Comparison of ENCODE assay signal across 14 cellular contexts in the genomic region with DNA sequence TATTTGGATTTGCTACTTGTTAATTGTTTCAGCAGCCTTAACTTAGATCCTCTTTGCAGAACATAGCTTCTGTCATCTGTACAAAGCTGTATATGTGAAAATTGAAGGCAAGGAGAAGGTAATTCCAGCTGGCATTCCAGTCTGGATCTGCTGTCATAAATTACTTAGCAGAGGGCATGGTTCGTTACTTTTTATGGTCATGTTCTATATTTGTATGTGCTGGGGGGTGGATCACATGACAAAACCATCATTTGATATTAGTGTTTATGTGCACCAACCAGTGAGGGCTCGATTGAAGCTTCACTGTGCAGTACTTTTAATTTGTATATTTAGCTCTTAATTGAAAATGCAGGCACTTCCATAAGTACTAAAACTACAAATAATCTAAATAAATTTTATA.
A peak's percentile ranks its signal among the peaks of the same experiment; 100 is the strongest.
DNase-seq lines count a peak whose midpoint lies in the region; ATAC-seq and TF ChIP-seq lines count a peak whose summit lies in the region.
"Had no signal": no experiment of that assay in that cellular context is flagged by ENCODE, and none has a peak within 500 bp of the region (broad histone marks: within the 10 kb centered on the region; RNA-seq: fewer than 3 reads in every experiment).

No MANE protein-coding gene starts in this region.

- H3K36me3 ChIP-seq in SK-N-SH (replicated peaks in 1 of 2; ENCODE audit: control insufficient read depth in 1 of 2, insufficient read depth in 2 of 2, low read length in 1 of 2) (no peaks in the 10 kb centered on the region), uterus (no peaks in the 10 kb centered on the region)
- H3K36me3 ChIP-seq: neutrophil had no signal

- H3K4me3 ChIP-seq in SK-N-SH (ENCODE audit: low read depth in 2 of 2, low read length in 1 of 2) (no peak overlapping the region), uterus (no peak overlapping the region)

- CTCF ChIA-PET in SK-N-SH (lab: Yijun Ruan, JAX), result interaction anchor here (0.8 to 1.7 kb wide), 2 partner anchors 104 to 110 kb away, joined by 3 to 4 read pairs; no protein-coding TSS in a partner anchor

- ATAC-seq in SK-N-SH treated with all-trans-retinoic acid at 6 μM for 48 hours (peak; percentile 28; the same call in 1 of the 3 replicates), GM18519 (IDR thresholded peaks at IDR 0.05; ENCODE audit: low FRiP score, unreplicated experiment) (no peak)
- ATAC-seq in stimulated activated naive CD8-positive, alpha-beta T cell treated with anti-CD3 and anti-CD28 coated beads, Interleukin-15, amount 100 ng/mL, for 72 hours, result no peak
- ATAC-seq in activated naive CD8-positive, alpha-beta T cell treated with anti-CD3 and anti-CD28 coated beads, Interleukin-2, amount 50 U/mL, for 24 hours, result no peak

- no peaks in the 10 kb centered on the region for H3K4me1 Mint-ChIP-seq in stimulated activated naive CD8-positive, alpha-beta T cell treated with anti-CD3 and anti-CD28 coated beads, Interleukin-15, amount 100 ng/mL, for 72 hours
- H3K4me1 Mint-ChIP-seq in activated naive CD8-positive, alpha-beta T cell treated with anti-CD3 and anti-CD28 coated beads, Interleukin-2, amount 50 U/mL, for 24 hours, result no peaks in the 10 kb centered on the region

- 17% methylated on average over 2 of the region's 2 CpGs for WGBS in SK-N-SH (ENCODE audit: low lambda C conversion rate)

- no peak overlapping the region for H3K4me3 Mint-ChIP-seq in stimulated activated naive CD8-positive, alpha-beta T cell treated with anti-CD3 and anti-CD28 coated beads, Interleukin-15, amount 100 ng/mL, for 72 hours
- no peak overlapping the region for H3K4me3 Mint-ChIP-seq in activated naive CD8-positive, alpha-beta T cell treated with anti-CD3 and anti-CD28 coated beads, Interleukin-2, amount 50 U/mL, for 24 hours
- H3K4me3 Mint-ChIP-seq: activated T-helper 1 cell treated with anti-CD3 and anti-CD28 coated beads, Interleukin-12 subunit alpha, Interleukin-12 subunit beta, Interleukin-2, Interleukin-4 antibody, amounts not matched to agents 30 ng/mL and 10 ng/mL and 1 ng/mL, durations not matched to agents 14 hours and 24 hours and 36 hours had no signal

- no peak overlapping the region for H3K4me2 ChIP-seq in SK-N-SH

- H4K20me1 ChIP-seq in SK-N-SH (ENCODE audit: insufficient read depth), result no peaks in the 10 kb centered on the region

- H3K9ac ChIP-seq in SK-N-SH, result no peak overlapping the region

- no peaks in the 10 kb centered on the region for H3K9me3 Mint-ChIP-seq in stimulated activated naive CD8-positive, alpha-beta T cell treated with anti-CD3 and anti-CD28 coated beads, Interleukin-15, amount 100 ng/mL, for 72 hours
- H3K9me3 Mint-ChIP-seq in activated naive CD8-positive, alpha-beta T cell treated with anti-CD3 and anti-CD28 coated beads, Interleukin-2, amount 50 U/mL, for 24 hours, result no peaks in the 10 kb centered on the region
- H3K9me3 Mint-ChIP-seq: activated T-helper 1 cell treated with anti-CD3 and anti-CD28 coated beads, Interleukin-12 subunit alpha, Interleukin-12 subunit beta, Interleukin-2, Interleukin-4 antibody, amounts not matched to agents 30 ng/mL and 10 ng/mL and 1 ng/mL, durations not matched to agents 14 hours and 24 hours and 36 hours had no signal

- no peaks in the 10 kb centered on the region for H3K36me3 Mint-ChIP-seq in activated naive CD8-positive, alpha-beta T cell treated with anti-CD3 and anti-CD28 coated beads, Interleukin-2, amount 50 U/mL, for 24 hours (ENCODE audit: low read depth)

- H3K27me3 ChIP-seq in SK-N-SH (ENCODE audit: insufficient read depth) (no peaks in the 10 kb centered on the region), uterus (no peaks in the 10 kb centered on the region)
- H3K27me3 ChIP-seq: neutrophil had no signal

- TF ChIP-seq CTCF in SK-N-SH (IDR thresholded peaks at IDR 0.05) (no peak), uterus (IDR thresholded peaks at IDR 0.05) (no peak)

- H3K27me3 Mint-ChIP-seq in stimulated activated naive CD8-positive, alpha-beta T cell treated with anti-CD3 and anti-CD28 coated beads, Interleukin-15, amount 100 ng/mL, for 72 hours, result peaks cover 21% of the 10 kb centered on the region
- H3K27me3 Mint-ChIP-seq in activated naive CD8-positive, alpha-beta T cell treated with anti-CD3 and anti-CD28 coated beads, Interleukin-2, amount 50 U/mL, for 24 hours, result peaks cover 2% of the 10 kb centered on the region

- TF ChIP-seq RAD21 in SK-N-SH (IDR thresholded peaks at IDR 0.05; ENCODE audit: low read length), result no peak

- DNase-seq in SK-N-SH (no peak), SHP77 (lab: John Stamatoyannopoulos, UW) (peak; percentile 28 to 47), kidney tubule cell (ENCODE audit: low spot score) (peak; percentile 39), uterus (peak in 1 of 2 donors; percentile 36)
- DNase-seq in stimulated activated naive CD8-positive, alpha-beta T cell treated with anti-CD3 and anti-CD28 coated beads, Interleukin-15, amount 100 ng/mL, for 72 hours, result no peak
- DNase-seq in activated naive CD8-positive, alpha-beta T cell treated with anti-CD3 and anti-CD28 coated beads, Interleukin-2, amount 50 U/mL, for 24 hours, result no peak
- DNase-seq: ACHN; erythroblast; NCI-H1436; stimulated activated CD4-positive, alpha-beta T cell treated with anti-CD3 and anti-CD28 coated beads, Interleukin-4, amount 100 ng/mL, for 24 hours had no signal

- no peak overlapping the region for H3K27ac Mint-ChIP-seq in stimulated activated naive CD8-positive, alpha-beta T cell treated with anti-CD3 and anti-CD28 coated beads, Interleukin-15, amount 100 ng/mL, for 72 hours
- H3K27ac Mint-ChIP-seq in activated naive CD8-positive, alpha-beta T cell treated with anti-CD3 and anti-CD28 coated beads, Interleukin-2, amount 50 U/mL, for 24 hours, result no peak overlapping the region
- H3K27ac Mint-ChIP-seq: activated T-helper 1 cell treated with anti-CD3 and anti-CD28 coated beads, Interleukin-12 subunit alpha, Interleukin-12 subunit beta, Interleukin-2, Interleukin-4 antibody, amounts not matched to agents 30 ng/mL and 10 ng/mL and 1 ng/mL, durations not matched to agents 14 hours and 24 hours and 36 hours had no signal

- POLR2A ChIA-PET in SK-N-SH (lab: Yijun Ruan, JAX), result no interaction called here

- H2AFZ ChIP-seq in SK-N-SH (ENCODE audit: low read depth), result no peak overlapping the region

- no peaks in the 10 kb centered on the region for H3K9me2 ChIP-seq in SK-N-SH

- TF ChIP-seq POLR2A in uterus (IDR thresholded peaks at IDR 0.05), result no peak

- H3K4me1 ChIP-seq in SK-N-SH (ENCODE audit: control insufficient read depth in 1 of 2, insufficient read depth in 2 of 2, low read depth in 1 of 2, low read length in 1 of 2) (peaks cover 13 to 26% of the 10 kb centered on the region in 2 experiments; a peak in 3 of 4 replicates), uterus (peaks cover 8 to 10% of the 10 kb centered on the region in 2 donors)

- intact Hi-C loops in uterus (cut with DNase I; ENCODE audit: low total_unique reads), result no loop called here

- H3F3A ChIP-seq in SK-N-SH (replicated peaks; ENCODE audit: insufficient read depth), result peaks cover 3% of the 10 kb centered on the region

- H3K27ac ChIP-seq in SK-N-SH (ENCODE audit: low read depth in 2 of 2, low read length in 1 of 2) (peak overlapping the region in 1 of 2 experiments; percentile 75; a peak in 2 of 4 replicates), uterus (peak overlapping the region; percentile 79 to 80)
- H3K27ac ChIP-seq: neutrophil had no signal

- no peaks in the 10 kb centered on the region for H3K79me2 ChIP-seq in SK-N-SH (ENCODE audit: insufficient read depth)

- H3K9me3 ChIP-seq in SK-N-SH (no peaks in the 10 kb centered on the region), uterus (no peaks in the 10 kb centered on the region)
- H3K9me3 ChIP-seq: neutrophil had no signal

- no peak for TF ChIP-seq EP300 in SK-N-SH (IDR thresholded peaks at IDR 0.05; ENCODE audit: borderline replicate concordance in 1 of 2, low read depth in 1 of 2, low read length in 1 of 2)

TF ChIP-seq in SK-N-SH treated with all-trans-retinoic acid at 6 μM for 48 hours, 23 proteins besides CTCF, POLR2A, EP300 and RAD21 (continues in another document):
- TF ChIP-seq ISL1 (CRISPR knock-in tag; IDR thresholded peaks at IDR 0.05) (no peak), BACH2 (CRISPR knock-in tag; IDR thresholded peaks at IDR 0.05; ENCODE audit: borderline replicate concordance) (no peak), ZNF8 (CRISPR knock-in tag; IDR thresholded peaks at IDR 0.05) (no peak)

TF ChIP-seq in SK-N-SH, 30 proteins besides CTCF, POLR2A, EP300 and RAD21 (continues in another document):
- TF ChIP-seq TEAD4 (IDR thresholded peaks at IDR 0.05; ENCODE audit: borderline replicate concordance, insufficient read depth) (no peak), FOXJ3 (CRISPR knock-in tag; IDR thresholded peaks at IDR 0.05) (no peak), NFIC (IDR thresholded peaks at IDR 0.05; ENCODE audit: borderline replicate concordance) (no peak), YY1 (IDR thresholded peaks at IDR 0.05; ENCODE audit: low read depth) (no peak), NRF1 (IDR thresholded peaks at IDR 0.05; ENCODE audit: low read depth, low read length) (no peak), TCF12 (IDR thresholded peaks at IDR 0.05) (no peak)
- TF ChIP-seq, protein P1, sequence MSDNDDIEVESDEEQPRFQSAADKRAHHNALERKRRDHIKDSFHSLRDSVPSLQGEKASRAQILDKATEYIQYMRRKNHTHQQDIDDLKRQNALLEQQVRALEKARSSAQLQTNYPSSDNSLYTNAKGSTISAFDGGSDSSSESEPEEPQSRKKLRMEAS (IDR thresholded peaks at IDR 0.05; ENCODE audit: low read depth), result no peak
- TF ChIP-seq, protein P2, sequence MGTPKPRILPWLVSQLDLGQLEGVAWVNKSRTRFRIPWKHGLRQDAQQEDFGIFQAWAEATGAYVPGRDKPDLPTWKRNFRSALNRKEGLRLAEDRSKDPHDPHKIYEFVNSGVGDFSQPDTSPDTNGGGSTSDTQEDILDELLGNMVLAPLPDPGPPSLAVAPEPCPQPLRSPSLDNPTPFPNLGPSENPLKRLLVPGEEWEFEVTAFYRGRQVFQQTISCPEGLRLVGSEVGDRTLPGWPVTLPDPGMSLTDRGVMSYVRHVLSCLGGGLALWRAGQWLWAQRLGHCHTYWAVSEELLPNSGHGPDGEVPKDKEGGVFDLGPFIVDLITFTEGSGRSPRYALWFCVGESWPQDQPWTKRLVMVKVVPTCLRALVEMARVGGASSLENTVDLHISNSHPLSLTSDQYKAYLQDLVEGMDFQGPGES (IDR thresholded peaks at IDR 0.05; ENCODE audit: low read depth, low read length), result no peak
- TF ChIP-seq, protein P3, sequence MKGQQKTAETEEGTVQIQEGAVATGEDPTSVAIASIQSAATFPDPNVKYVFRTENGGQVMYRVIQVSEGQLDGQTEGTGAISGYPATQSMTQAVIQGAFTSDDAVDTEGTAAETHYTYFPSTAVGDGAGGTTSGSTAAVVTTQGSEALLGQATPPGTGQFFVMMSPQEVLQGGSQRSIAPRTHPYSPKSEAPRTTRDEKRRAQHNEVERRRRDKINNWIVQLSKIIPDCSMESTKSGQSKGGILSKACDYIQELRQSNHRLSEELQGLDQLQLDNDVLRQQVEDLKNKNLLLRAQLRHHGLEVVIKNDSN (IDR thresholded peaks at IDR 0.05; ENCODE audit: borderline replicate concordance, low read depth), result no peak

Comparison
In these comparisons a context has a peak if more than half of its experiments do, and no peak if none do; other contexts are left out.
1. DNase-seq: peak in SHP77 (2 of 2) and kidney tubule cell (single experiment); none in SK-N-SH (single experiment), stimulated activated naive CD8-positive, alpha-beta T cell treated with anti-CD3 and anti-CD28 coated beads, Interleukin-15, amount 100 ng/mL, for 72 hours (0 of 2) and activated naive CD8-positive, alpha-beta T cell treated with anti-CD3 and anti-CD28 coated beads, Interleukin-2, amount 50 U/mL, for 24 hours (single experiment).